ENCODE assay signal across 8 cellular contexts in the genomic region with DNA sequence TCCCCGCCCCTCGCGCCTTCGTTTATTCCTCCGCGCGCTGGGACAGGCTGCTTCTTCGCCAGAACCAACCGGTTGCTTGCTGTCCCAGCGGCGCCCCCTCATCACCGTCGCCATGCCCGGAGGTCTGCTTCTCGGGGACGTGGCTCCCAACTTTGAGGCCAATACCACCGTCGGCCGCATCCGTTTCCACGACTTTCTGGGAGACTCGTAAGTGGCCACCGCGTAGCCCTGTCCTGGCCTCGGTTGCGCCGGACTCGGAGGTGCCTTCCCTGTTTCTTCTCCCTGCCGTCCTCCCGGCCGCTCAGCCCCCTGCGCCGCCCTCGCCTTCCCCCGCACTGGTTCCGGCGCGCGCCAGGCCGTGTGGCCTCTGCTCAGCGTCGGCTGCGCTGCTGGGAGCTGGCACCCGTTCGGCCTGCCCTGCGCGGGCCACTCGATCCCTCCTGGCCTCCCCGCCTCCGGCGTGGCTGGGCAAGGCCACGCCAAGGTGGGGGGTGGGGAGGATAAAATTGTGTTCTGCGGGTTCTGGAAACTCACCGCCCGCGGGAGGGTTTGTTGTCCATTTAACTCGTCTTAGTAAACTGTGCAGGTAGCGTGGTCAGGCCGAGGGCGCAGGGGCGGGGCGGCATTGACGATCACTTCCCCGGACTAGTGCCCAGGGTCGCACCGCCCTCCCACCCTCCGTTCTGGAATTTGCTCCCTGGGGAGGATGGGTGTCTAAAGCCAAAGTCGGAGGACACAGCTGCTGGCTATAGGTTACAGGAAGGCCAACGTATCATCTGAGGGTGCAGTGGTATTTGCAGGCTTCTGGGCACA. TPM values are rescaled to one million over a fixed set of nuclear protein-coding genes. Genes with fewer than 3 reads are reported as not detected.
A peak's percentile ranks its signal among the peaks of the same experiment; 100 is the strongest.
DNase-seq lines count a peak whose midpoint lies in the region; ATAC-seq and TF ChIP-seq lines count a peak whose summit lies in the region.

A gene with protein sequence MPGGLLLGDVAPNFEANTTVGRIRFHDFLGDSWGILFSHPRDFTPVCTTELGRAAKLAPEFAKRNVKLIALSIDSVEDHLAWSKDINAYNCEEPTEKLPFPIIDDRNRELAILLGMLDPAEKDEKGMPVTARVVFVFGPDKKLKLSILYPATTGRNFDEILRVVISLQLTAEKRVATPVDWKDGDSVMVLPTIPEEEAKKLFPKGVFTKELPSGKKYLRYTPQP (plus strand): TSS at position 50 of the 813 bp plus-strand sequence. CDS start 63 bp downstream, at position 113.

- ATAC-seq in GM21390 (IDR thresholded peaks at IDR 0.05; ENCODE audit: unreplicated experiment) (peak; percentile 47), Right ventricle myocardium inferior (peak; percentile 53)

- peaks cover 0 to 17% (median 3%) of the 10 kb centered on the region in 3 donors for H3K36me3 ChIP-seq in Peyer's patch
- H3K36me3 ChIP-seq in adipocyte (ENCODE audit: control insufficient read depth, insufficient read depth, low read length, severe bottlenecking): peaks cover 32% of the 10 kb centered on the region
- no peaks in the 10 kb centered on the region for H3K36me3 ChIP-seq in ovary

- TF ChIP-seq CTCF in Peyer's patch (IDR thresholded peaks at IDR 0.05) (peak in 2 of 6 experiments; percentile 1 to 18), ovary (IDR thresholded peaks at IDR 0.05) (peak in 1 of 3 donors; percentile 13)

- 0 to 1% (median 1%) methylated on average over 50 to 69 of the region's 69 CpGs for WGBS in ovary, 3 donors

- DNase-seq in DMS79 treated with DMSO at 0.1 percent for 48 hours (lab: John Stamatoyannopoulos, UW) (peak; percentile 88), HT-29 (ENCODE audit: low spot score) (peak; percentile 76), Peyer's patch (peak in 2 of 3 donors; percentile 89 to 94), adipocyte (ENCODE audit: low read depth) (peak; percentile 77), Right ventricle myocardium inferior (ENCODE audit: missing footprints) (peak; percentile 95), ovary (peak in 4 of 5 donors; percentile 87 to 92 (median 90)), EL (no peak)

- H3K4me3 ChIP-seq in Peyer's patch (peak within 1 kb of the TSS; percentile 83 to 86 (median 84)), adipocyte (ENCODE audit: low read length) (peak within 1 kb of the TSS; percentile 97), ovary (peak within 1 kb of the TSS; percentile 94)

- no peaks in the 10 kb centered on the region for H3K27me3 ChIP-seq in Peyer's patch
- H3K27me3 ChIP-seq in adipocyte (replicated peaks; ENCODE audit: control insufficient read depth, insufficient read depth, low read length): no peaks in the 10 kb centered on the region
- H3K27me3 ChIP-seq in ovary: no peaks in the 10 kb centered on the region

- TF ChIP-seq POLR2A in Peyer's patch (IDR thresholded peaks at IDR 0.05) (peak; percentile 21 to 46), ovary (IDR thresholded peaks at IDR 0.05) (peak; percentile 77)

- H3K4me1 ChIP-seq in Peyer's patch (peaks cover 0 to 49% (median 13%) of the 10 kb centered on the region in 4 donors), adipocyte (ENCODE audit: control insufficient read depth, insufficient read depth, low read length) (peaks cover 71% of the 10 kb centered on the region), ovary (ENCODE audit: insufficient read depth) (peaks cover 9% of the 10 kb centered on the region)

- TF ChIP-seq EP300 in ovary (IDR thresholded peaks at IDR 0.05): no peak

- H3K27ac ChIP-seq in Peyer's patch (peak within 1 kb of the TSS; percentile 91 to 96 (median 93)), ovary (peak within 1 kb of the TSS; percentile 87 to 90)

- H3K9me3 ChIP-seq in Peyer's patch (no peaks in the 10 kb centered on the region), adipocyte (ENCODE audit: control insufficient read depth, low read length) (no peaks in the 10 kb centered on the region), ovary (no peaks in the 10 kb centered on the region)

- intact Hi-C loops in Right ventricle myocardium inferior (cut with DNase I) (loop anchor here (1.0 to 10.0 kb wide), 4 partner anchors 47 to 943 kb away; a partner anchor contains a TSS), ovary (cut with DNase I) (loop anchor here in 2 of 4 donors (5.0 kb wide), 3 partner anchors 45 to 390 kb away; a partner anchor contains a TSS)

- H3K9ac ChIP-seq in adipocyte (ENCODE audit: low read length): peak within 1 kb of the TSS; percentile 98

RNA-seq across cellular contexts. Expression of the gene that starts here (rescaled TPM):
- total RNA-seq in HT-29 (2014; rRNA removed; shearing (Covaris generic)): 107 and 112 TPM in 2 replicates
- total RNA-seq in Peyer's patch (100 to 1,000 TPM in 2 of 4 donors, 10 to 100 TPM in 2; 75.3 to 130 (median 108) TPM), Right ventricle myocardium inferior (518 TPM), ovary (100 to 1,000 TPM; 111 to 224 (median 198) TPM)
- 100 to 1,000 TPM; 140 to 278 TPM for polyA plus RNA-seq in ovary
